In the genomic region with DNA sequence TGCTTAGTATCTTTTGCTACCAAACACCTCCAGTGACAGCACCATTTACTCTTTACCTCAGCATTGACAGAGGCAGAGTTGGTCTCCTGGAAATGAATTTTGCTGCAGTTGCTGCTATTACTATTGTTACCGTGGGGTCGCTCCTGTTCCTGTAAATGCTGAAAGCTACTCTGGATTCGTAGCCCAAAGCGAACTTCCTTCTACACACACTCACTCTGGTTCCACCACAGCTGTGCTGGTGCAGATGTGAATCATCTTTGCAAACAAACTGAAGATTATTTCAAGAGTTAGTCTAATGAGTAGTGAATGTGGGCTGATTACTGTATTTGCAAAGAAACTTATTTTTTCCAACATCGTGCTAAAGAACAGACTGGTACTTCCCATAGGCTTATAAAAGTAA, we compare ENCODE assay signal across 12 cellular contexts.
A peak's percentile ranks its signal among the peaks of the same experiment; 100 is the strongest.
DNase-seq lines count a peak whose midpoint lies in the region; ATAC-seq, FAIRE-seq and TF ChIP-seq lines count a peak whose summit lies in the region.
"Had no signal": no experiment of that assay in that cellular context is flagged by ENCODE, and none has a peak within 500 bp of the region (broad histone marks: within the 10 kb centered on the region; RNA-seq: fewer than 3 reads in every experiment).

No MANE protein-coding gene starts in this region.

- no peak overlapping the region for H3K4me3 ChIP-seq in astrocyte (ENCODE audit: insufficient read depth, low read depth, low read length)
- no peak overlapping the region for H3K4me3 ChIP-seq in smooth muscle cell
- no peak overlapping the region for H3K4me3 ChIP-seq in neural progenitor cell
- H3K4me3 ChIP-seq: body of pancreas, lung had no signal

- H3K27me3 ChIP-seq in astrocyte (ENCODE audit: insufficient read depth, low read length) = no peaks in the 10 kb centered on the region
- no peaks in the 10 kb centered on the region for H3K27me3 ChIP-seq in smooth muscle cell (ENCODE audit: low read depth)
- no peaks in the 10 kb centered on the region for H3K27me3 ChIP-seq in neural progenitor cell
- H3K27me3 ChIP-seq: body of pancreas had no signal

- H3K4me2 ChIP-seq in astrocyte (ENCODE audit: low read length) (peak overlapping the region; percentile 15), smooth muscle cell (peak overlapping the region; percentile 44), neural progenitor cell (no peak overlapping the region)

- peak; percentile 69 for FAIRE-seq in astrocyte (lab: Jason Lieb, UNC)

- peaks cover 5% of the 10 kb centered on the region for H3K4me1 ChIP-seq in astrocyte (ENCODE audit: insufficient read depth, low read length)
- no peaks in the 10 kb centered on the region for H3K4me1 ChIP-seq in smooth muscle cell (ENCODE audit: low read depth)
- H3K4me1 ChIP-seq in neural progenitor cell = no peaks in the 10 kb centered on the region
- H3K4me1 ChIP-seq: body of pancreas had no signal

- H4K20me1 ChIP-seq in astrocyte (ENCODE audit: insufficient read depth, low read length) (no peaks in the 10 kb centered on the region), smooth muscle cell (ENCODE audit: low read depth) (no peaks in the 10 kb centered on the region), neural progenitor cell (ENCODE audit: low read depth) (no peaks in the 10 kb centered on the region)

- H3K27ac ChIP-seq in astrocyte (ENCODE audit: low read depth, low read length) (no peak overlapping the region), smooth muscle cell (ENCODE audit: low read depth) (peak overlapping the region; percentile 29), neural progenitor cell (no peak overlapping the region)
- H3K27ac ChIP-seq: 22Rv1, body of pancreas had no signal

- H3K9me3 Mint-ChIP-seq in astrocyte (ENCODE audit: unreplicated experiment) (peaks cover 5% of the 10 kb centered on the region), neural progenitor cell (no peaks in the 10 kb centered on the region)
- peaks cover 4% of the 10 kb centered on the region for H3K9me3 Mint-ChIP-seq in activated T-helper 17 cell treated with anti-CD3 and anti-CD28 coated beads, Interleukin-2, amount 50 U/mL, for 72 hours

- peak; percentile 18 for TF ChIP-seq CTCF in astrocyte (IDR thresholded peaks at IDR 0.05; ENCODE audit: insufficient read depth, low read depth, low read length)
- TF ChIP-seq CTCF in smooth muscle cell (IDR thresholded peaks at IDR 0.05; ENCODE audit: borderline replicate concordance, insufficient read depth, poor library complexity, severe bottlenecking) = no peak
- no peak for TF ChIP-seq CTCF in neural progenitor cell (IDR thresholded peaks at IDR 0.05)

- WGBS in smooth muscle cell (ENCODE audit: low lambda C conversion rate) = 33% methylated on average over 5 of the region's 5 CpGs

- no peak overlapping the region for H3K4me3 Mint-ChIP-seq in astrocyte (ENCODE audit: unreplicated experiment)
- no peak overlapping the region for H3K4me3 Mint-ChIP-seq in neural progenitor cell
- no peak overlapping the region for H3K4me3 Mint-ChIP-seq in activated T-helper 17 cell treated with anti-CD3 and anti-CD28 coated beads, Interleukin-2, amount 50 U/mL, for 72 hours

- H3K27ac Mint-ChIP-seq in astrocyte (ENCODE audit: unreplicated experiment) (no peak overlapping the region), neural progenitor cell (no peak overlapping the region)
- H3K27ac Mint-ChIP-seq in activated T-helper 17 cell treated with anti-CD3 and anti-CD28 coated beads, Interleukin-2, amount 50 U/mL, for 72 hours = no peak overlapping the region

- H2AFZ ChIP-seq in astrocyte (ENCODE audit: low read depth, low read length) (no peak overlapping the region), smooth muscle cell (ENCODE audit: low read depth) (no peak overlapping the region), neural progenitor cell (replicated peaks) (no peak overlapping the region)

- H3K9ac ChIP-seq in astrocyte (ENCODE audit: low read length) = no peak overlapping the region
- H3K9ac ChIP-seq in smooth muscle cell (ENCODE audit: low read depth) = no peak overlapping the region
- H3K9ac ChIP-seq in neural progenitor cell = no peak overlapping the region

- H3K36me3 Mint-ChIP-seq in astrocyte (ENCODE audit: low read depth, unreplicated experiment) (no peaks in the 10 kb centered on the region), neural progenitor cell (no peaks in the 10 kb centered on the region)
- no peaks in the 10 kb centered on the region for H3K36me3 Mint-ChIP-seq in activated T-helper 17 cell treated with anti-CD3 and anti-CD28 coated beads, Interleukin-2, amount 50 U/mL, for 72 hours (ENCODE audit: low read depth)

- H3K4me1 Mint-ChIP-seq in astrocyte (ENCODE audit: low read depth, unreplicated experiment) (peaks cover 12% of the 10 kb centered on the region), neural progenitor cell (no peaks in the 10 kb centered on the region)
- H3K4me1 Mint-ChIP-seq in activated T-helper 17 cell treated with anti-CD3 and anti-CD28 coated beads, Interleukin-2, amount 50 U/mL, for 72 hours = no peaks in the 10 kb centered on the region

- H3K36me3 ChIP-seq in astrocyte (ENCODE audit: insufficient read depth, low read length) (no peaks in the 10 kb centered on the region), smooth muscle cell (ENCODE audit: low read depth) (no peaks in the 10 kb centered on the region), neural progenitor cell (no peaks in the 10 kb centered on the region)

- H3K27me3 Mint-ChIP-seq in astrocyte (ENCODE audit: low read depth, unreplicated experiment) (peaks cover 3% of the 10 kb centered on the region), neural progenitor cell (ENCODE audit: insufficient read depth, low read depth) (peaks cover 5% of the 10 kb centered on the region)
- peaks cover 4% of the 10 kb centered on the region for H3K27me3 Mint-ChIP-seq in activated T-helper 17 cell treated with anti-CD3 and anti-CD28 coated beads, Interleukin-2, amount 50 U/mL, for 72 hours

- no peak for ATAC-seq in GM19452 (IDR thresholded peaks at IDR 0.05; ENCODE audit: unreplicated experiment)
- no peak for ATAC-seq in activated T-helper 17 cell treated with anti-CD3 and anti-CD28 coated beads, Interleukin-2, amount 50 U/mL, for 72 hours (replicated peaks)
- ATAC-seq: body of pancreas, HCT116 had no signal

- H3K9me3 ChIP-seq in astrocyte (ENCODE audit: insufficient read depth, low read depth, low read length) (no peaks in the 10 kb centered on the region), smooth muscle cell (replicated peaks; ENCODE audit: low read depth) (no peaks in the 10 kb centered on the region), neural progenitor cell (ENCODE audit: low read depth) (no peaks in the 10 kb centered on the region)
- H3K9me3 ChIP-seq: body of pancreas had no signal

- DNase-seq in NCI-H510A treated with DMSO at 0.1 percent for 48 hours (lab: John Stamatoyannopoulos, UW) = peak; percentile 58
- no peak for DNase-seq in NCI-H510A (lab: John Stamatoyannopoulos, UW)
- DNase-seq in HS-5 (ENCODE audit: low read depth) = peak; percentile 70
- peak; percentile 67 for DNase-seq in astrocyte (ENCODE audit: low read depth)
- no peak for DNase-seq in smooth muscle cell (lab: John Stamatoyannopoulos, UW; ENCODE audit: unreplicated experiment)
- no peak for DNase-seq in neural progenitor cell (ENCODE audit: low spot score)

- H3K79me2 ChIP-seq in astrocyte (ENCODE audit: insufficient read depth, low read length) (no peaks in the 10 kb centered on the region), smooth muscle cell (ENCODE audit: low read depth) (no peaks in the 10 kb centered on the region), neural progenitor cell (ENCODE audit: low read depth) (no peaks in the 10 kb centered on the region)

- H3F3A ChIP-seq in smooth muscle cell (ENCODE audit: low read depth) (no peaks in the 10 kb centered on the region), neural progenitor cell (ENCODE audit: low read depth) (no peaks in the 10 kb centered on the region)

Comparison
In these comparisons a context has a peak if more than half of its experiments do, and no peak if none do; other contexts are left out.
1. DNase-seq: peak in NCI-H510A treated with DMSO at 0.1 percent for 48 hours (single experiment), HS-5 (single experiment) and astrocyte (single experiment); none in NCI-H510A (single experiment), smooth muscle cell (single experiment) and neural progenitor cell (single experiment).